ENCODE assay signal across 28 cellular contexts in genomic region chr1:36508257-36508656, GRCh38. TPM values are rescaled to one million over a fixed set of nuclear protein-coding genes. Genes with fewer than 3 reads are reported as not detected.
"Had no signal": no experiment of that assay in that cellular context is flagged by ENCODE, and none has a peak within 500 bp of the region (broad histone marks: within the 10 kb centered on the region; RNA-seq: fewer than 3 reads in every experiment).

No MANE protein-coding gene starts in this region.

- H3K27me3 ChIP-seq: neutrophil, pancreas, thyroid gland, vagina had no signal

- H3K27me3 Mint-ChIP-seq: progenitor cell of endocrine pancreas had no signal

- H3K4me1 Mint-ChIP-seq: mesothelial cell of epicardium; neural crest cell; stimulated activated effector memory CD8-positive, alpha-beta T cell treated with anti-CD3 and anti-CD28 coated beads, Interleukin-12 subunit alpha, Interleukin-12 subunit beta, amount 100 ng/mL, for 72 hours had no signal

- H3K4me1 ChIP-seq: heart right ventricle, lower lobe of right lung, pancreas, stomach, thyroid gland, vagina had no signal

- DNase-seq: dermis blood vessel endothelial cell; effector memory CD4-positive, alpha-beta T cell; erythroblast; esophagus squamous epithelium; foreskin melanocyte; heart right ventricle; hippocampal formation; left cardiac atrium; left ventricle myocardium superior; lower lobe of right lung; mucosa of descending colon; naive B cell; pancreas; stimulated activated CD4-positive, alpha-beta T cell treated with anti-CD3 and anti-CD28 coated beads, Interleukin-2, amount 100 ng/mL, for 24 hours; stimulated activated CD4-positive, alpha-beta T cell treated with anti-CD3 and anti-CD28 coated beads, Interleukin-4, amount 100 ng/mL, for 24 hours; stimulated activated naive CD4-positive, alpha-beta T cell treated with Interleukin-2 at 50 U/mL for 16 hours; stomach; thyroid gland; trophoblast cell had no signal

- H3K36me3 ChIP-seq: esophagus squamous epithelium, heart right ventricle, lower lobe of right lung, neutrophil, pancreas, stomach, thyroid gland, vagina had no signal

- H3K27ac Mint-ChIP-seq: mesothelial cell of epicardium; natural killer cell treated with Interleukin-12 subunit alpha and Interleukin-12 subunit beta and Interleukin-15 and Interleukin-18, amount 100 ng/mL, for 72 hours; progenitor cell of endocrine pancreas; stimulated activated effector memory CD8-positive, alpha-beta T cell treated with anti-CD3 and anti-CD28 coated beads, Interleukin-12 subunit alpha, Interleukin-12 subunit beta, amount 100 ng/mL, for 72 hours had no signal

- H3K9me3 ChIP-seq: esophagus squamous epithelium, heart right ventricle, lower lobe of right lung, mucosa of descending colon, neutrophil, pancreas, stomach, thyroid gland, vagina had no signal

- H3K9me3 Mint-ChIP-seq: natural killer cell treated with Interleukin-12 subunit alpha and Interleukin-12 subunit beta and Interleukin-15 and Interleukin-18, amount 100 ng/mL, for 72 hours; neural crest cell; stimulated activated effector memory CD8-positive, alpha-beta T cell treated with anti-CD3 and anti-CD28 coated beads, Interleukin-12 subunit alpha, Interleukin-12 subunit beta, amount 100 ng/mL, for 72 hours had no signal

- H3K4me3 Mint-ChIP-seq: mesothelial cell of epicardium; natural killer cell treated with Interleukin-12 subunit alpha and Interleukin-12 subunit beta and Interleukin-15 and Interleukin-18, amount 100 ng/mL, for 72 hours; neural crest cell; stimulated activated effector memory CD8-positive, alpha-beta T cell treated with anti-CD3 and anti-CD28 coated beads, Interleukin-12 subunit alpha, Interleukin-12 subunit beta, amount 100 ng/mL, for 72 hours had no signal

- H3K36me3 Mint-ChIP-seq: mesothelial cell of epicardium; naive B cell; natural killer cell treated with Interleukin-12 subunit alpha and Interleukin-12 subunit beta and Interleukin-15 and Interleukin-18, amount 100 ng/mL, for 72 hours; stimulated activated effector memory CD8-positive, alpha-beta T cell treated with anti-CD3 and anti-CD28 coated beads, Interleukin-12 subunit alpha, Interleukin-12 subunit beta, amount 100 ng/mL, for 72 hours had no signal

- H3K4me3 ChIP-seq: esophagus squamous epithelium, heart right ventricle, lower lobe of right lung, mucosa of descending colon, pancreas, stomach, thyroid gland, vagina had no signal

- ATAC-seq: heart right ventricle; left cardiac atrium; left ventricle myocardium superior; lower lobe of right lung; mucosa of descending colon; natural killer cell treated with Interleukin-12 subunit alpha and Interleukin-12 subunit beta and Interleukin-15 and Interleukin-18, amount 100 ng/mL, for 72 hours; pancreas; sciatic nerve; stimulated activated effector memory CD8-positive, alpha-beta T cell treated with anti-CD3 and anti-CD28 coated beads, Interleukin-12 subunit alpha, Interleukin-12 subunit beta, amount 100 ng/mL, for 72 hours had no signal

- H3K27ac ChIP-seq: esophagus squamous epithelium, heart right ventricle, lower lobe of right lung, neutrophil, pancreas, stomach, thyroid gland, vagina had no signal

RNA-seq across cellular contexts. Expression of gene CSF3R, which starts 25.5 kb away (rescaled TPM):
- total RNA-seq: dermis blood vessel endothelial cell, kidney epithelial cell, neural crest cell had no signal
